8 cellular contexts compared by ENCODE assay signal in the genomic region with DNA sequence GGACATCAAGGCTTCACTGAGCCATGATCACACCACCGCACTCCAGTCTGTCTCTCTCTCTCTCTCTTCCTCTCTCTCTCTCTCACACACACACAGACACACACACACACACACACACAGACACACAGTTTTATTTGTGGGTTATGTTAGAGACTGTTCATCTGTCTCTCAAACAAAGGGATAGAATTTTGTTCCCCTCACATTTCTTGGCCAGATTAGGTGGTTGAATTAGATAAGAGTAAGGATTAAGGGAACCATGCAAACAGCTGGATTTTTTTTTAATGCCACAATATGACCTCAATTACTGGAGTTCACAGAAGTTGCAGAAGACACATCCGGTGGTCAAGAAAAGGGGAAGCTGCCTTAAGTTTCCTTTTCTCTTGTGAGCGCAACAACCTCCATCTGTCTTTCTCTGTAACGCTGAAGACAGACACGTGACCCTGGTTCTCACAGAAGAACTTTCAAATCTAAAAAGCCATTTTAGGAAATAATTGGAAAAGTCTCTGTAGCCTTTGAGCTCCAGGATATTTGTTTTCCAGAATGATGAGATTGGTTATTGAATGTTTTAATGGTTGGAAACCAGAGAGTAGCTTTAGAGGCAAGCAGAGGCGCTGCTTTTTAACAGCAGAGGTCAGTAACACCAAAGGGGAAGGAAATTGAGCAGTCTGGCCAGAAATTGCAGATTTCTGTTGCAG. TPM values are rescaled to one million over a fixed set of nuclear protein-coding genes. Genes with fewer than 3 reads are reported as not detected.
A peak's percentile ranks its signal among the peaks of the same experiment; 100 is the strongest.
DNase-seq lines count a peak whose midpoint lies in the region; ATAC-seq, FAIRE-seq and TF ChIP-seq lines count a peak whose summit lies in the region.

No MANE protein-coding gene starts in this region.

- no peak for TF ChIP-seq POLR2A in GM12892 (IDR thresholded peaks at IDR 0.05; ENCODE audit: low read depth, low read length)

- ATAC-seq in HG02610 (IDR thresholded peaks at IDR 0.05; ENCODE audit: unreplicated experiment), result peak; percentile 86

- intact Hi-C loops in CD4-positive, alpha-beta memory T cell (cut with micrococcal nuclease), result loop anchor here (1.0 kb wide), 1 partner anchor 412 kb away; no protein-coding TSS in a partner anchor

- no peaks in the 10 kb centered on the region for H3K36me3 ChIP-seq in CD4-positive, alpha-beta memory T cell (ENCODE audit: insufficient read depth, low read length)

- H3K4me3 ChIP-seq in cardiac fibroblast (replicated peaks in 1 of 2; ENCODE audit: low read depth in 2 of 2, low read length in 2 of 2), result no peak overlapping the region
- H3K4me3 ChIP-seq in CD4-positive, alpha-beta memory T cell (ENCODE audit: low read length in 2 of 2), result no peak overlapping the region

- DNase-seq in Ammon's horn (ENCODE audit: low spot score) (peak; percentile 64), GM12892 (ENCODE audit: insufficient read length) (peak; percentile 22), NAMALWA (ENCODE audit: low spot score) (peak; percentile 86), cardiac fibroblast (ENCODE audit: low read depth in 2 of 2) (peak; percentile 68 to 74), lung microvascular endothelial cell (ENCODE audit: low read depth in 2 of 2) (peak; percentile 6 to 58), hepatic stellate cell (ENCODE audit: low spot score) (no peak)
- DNase-seq in CD4-positive, alpha-beta memory T cell, result no peak

- H3K9me3 ChIP-seq in CD4-positive, alpha-beta memory T cell (ENCODE audit: control insufficient read depth in 1 of 2, low read length in 2 of 2), result no peaks in the 10 kb centered on the region

- POLR2A ChIA-PET in CD4-positive, alpha-beta memory T cell (lab: Charles Lee; ENCODE audit: partially characterized antibody), result no interaction called here

- peaks cover 0 to 12% (median 0%) of the 10 kb centered on the region in 8 donors for H3K9me3 Mint-ChIP-seq in CD4-positive, alpha-beta memory T cell

- peak; percentile 76 for TF ChIP-seq CTCF in cardiac fibroblast (IDR thresholded peaks at IDR 0.05; ENCODE audit: low read depth, low read length)

- peak overlapping the region in 1 of 7 donors; percentile 30 for H3K27ac Mint-ChIP-seq in CD4-positive, alpha-beta memory T cell

- peaks cover 0 to 2% of the 10 kb centered on the region in 2 donors for H3K27me3 Mint-ChIP-seq in CD4-positive, alpha-beta memory T cell

- CTCF ChIA-PET in CD4-positive, alpha-beta memory T cell (lab: Charles Lee; ENCODE audit: partially characterized antibody), result interaction anchor here (0.9 kb wide), 1 partner anchor 412 kb away, joined by 3 read pairs; no protein-coding TSS in a partner anchor

- peaks cover 1 to 9% (median 8%) of the 10 kb centered on the region in 4 donors for H3K4me1 Mint-ChIP-seq in CD4-positive, alpha-beta memory T cell

- H3K4me3 Mint-ChIP-seq in CD4-positive, alpha-beta memory T cell, result peak overlapping the region in 1 of 8 donors; percentile 36

- no peaks in the 10 kb centered on the region for H3K36me3 Mint-ChIP-seq in CD4-positive, alpha-beta memory T cell

- H3K4me1 ChIP-seq in CD4-positive, alpha-beta memory T cell (ENCODE audit: insufficient read depth, low read length), result peaks cover 7% of the 10 kb centered on the region

- no peaks in the 10 kb centered on the region for H3K27me3 ChIP-seq in CD4-positive, alpha-beta memory T cell (ENCODE audit: insufficient read depth, low read length)

- FAIRE-seq in GM12892 (lab: Jason Lieb, UNC), result peak; percentile 98

- H3K27ac ChIP-seq in CD4-positive, alpha-beta memory T cell (ENCODE audit: low read depth, low read length), result no peak overlapping the region

RNA-seq across cellular contexts. Expression of gene LGSN, which starts 33.0 kb away (rescaled TPM):
- polyA plus RNA-seq in GM12892 (2012; ENCODE audit: missing spikeins), result not detected
- total RNA-seq in lung microvascular endothelial cell, result not detected in 2 replicates
- total RNA-seq in CD4-positive, alpha-beta memory T cell, result under 1 TPM in 1 of 2 experiments, not detected in 1; 0.15 TPM
- polyA plus RNA-seq in CD4-positive, alpha-beta memory T cell, result not detected

Comparison
In these comparisons a context has a peak if more than half of its experiments do, and no peak if none do; other contexts are left out.
1. DNase-seq: peak in Ammon's horn (single experiment), GM12892 (single experiment), NAMALWA (single experiment), cardiac fibroblast (2 of 2) and lung microvascular endothelial cell (2 of 2); none in CD4-positive, alpha-beta memory T cell (0 of 5) and hepatic stellate cell (single experiment).